Comparison of ENCODE assay signal across 8 cellular contexts in genomic region chr19:54190942-54191670, GRCh38. TPM values are rescaled to one million over a fixed set of nuclear protein-coding genes. Genes with fewer than 3 reads are reported as not detected.
A peak's percentile ranks its signal among the peaks of the same experiment; 100 is the strongest.
DNase-seq lines count a peak whose midpoint lies in the region; ATAC-seq, FAIRE-seq and TF ChIP-seq lines count a peak whose summit lies in the region.

TSEN34 (plus strand) TSS chr19:54191308; CDS start chr19:54191365, 57 bp downstream.

- CTCF ChIA-PET in activated naive CD4-positive, alpha-beta T cell treated with anti-CD3 and anti-CD28 coated beads for 36 hours (lab: Charles Lee): interaction anchor here (0.7 kb wide), 1 partner anchor 17 kb away, joined by 3 read pairs; no protein-coding TSS in a partner anchor

- TF ChIP-seq EP300 in tibial nerve (IDR thresholded peaks at IDR 0.05): peak in 1 of 2 donors; percentile 79

- H3K4me1 ChIP-seq in osteoblast (ENCODE audit: insufficient read depth, low read length) (peaks cover 19% of the 10 kb centered on the region), tibial nerve (peaks cover 4 to 27% (median 20%) of the 10 kb centered on the region in 4 donors)

- H4K20me1 ChIP-seq in osteoblast (ENCODE audit: insufficient read depth, low read length): peaks cover 10% of the 10 kb centered on the region

- intact Hi-C loops in activated naive CD4-positive, alpha-beta T cell treated with anti-CD3 and anti-CD28 coated beads for 36 hours (cut with micrococcal nuclease): loop anchor here (1.0 to 2.0 kb wide), 9 partner anchors 9 to 1464 kb away; partner anchors contain the start of genes CNOT3, LENG1, LENG8 and MYADM

- no peaks in the 10 kb centered on the region for H3K9me3 Mint-ChIP-seq in activated naive CD4-positive, alpha-beta T cell treated with anti-CD3 and anti-CD28 coated beads for 36 hours
- H3K9me3 Mint-ChIP-seq in glutamatergic neuron (ENCODE audit: unreplicated experiment): peaks cover 11% of the 10 kb centered on the region

- H3K27me3 ChIP-seq in osteoblast (ENCODE audit: insufficient read depth, low read length): no peaks in the 10 kb centered on the region
- H3K27me3 ChIP-seq in tibial nerve: no peaks in the 10 kb centered on the region

- WGBS in tibial nerve, 2 donors: 0% methylated on average over 12 to 56 of the region's 76 CpGs

- peak within 1 kb of the TSS; percentile 82 for H3K4me3 Mint-ChIP-seq in activated naive CD4-positive, alpha-beta T cell treated with anti-CD3 and anti-CD28 coated beads for 36 hours
- H3K4me3 Mint-ChIP-seq in glutamatergic neuron (ENCODE audit: unreplicated experiment): peak within 1 kb of the TSS; percentile 97

- FAIRE-seq in RCC 7860 (lab: Jason Lieb, UNC): no peak

- peaks cover 16% of the 10 kb centered on the region for H3K36me3 Mint-ChIP-seq in activated naive CD4-positive, alpha-beta T cell treated with anti-CD3 and anti-CD28 coated beads for 36 hours (ENCODE audit: low read depth)
- H3K36me3 Mint-ChIP-seq in glutamatergic neuron (ENCODE audit: unreplicated experiment): no peaks in the 10 kb centered on the region

- H3K27ac ChIP-seq in osteoblast (ENCODE audit: low read depth, low read length) (peak within 1 kb of the TSS; percentile 94), tibial nerve (peak within 1 kb of the TSS; percentile 94 to 99 (median 97))

- peak within 1 kb of the TSS; percentile 95 for H3K4me2 ChIP-seq in osteoblast (ENCODE audit: insufficient read depth, low read length)

- peak; percentile 36 to 66 for TF ChIP-seq POLR2A in tibial nerve (IDR thresholded peaks at IDR 0.05)

- peaks cover 48% of the 10 kb centered on the region for H3K79me2 ChIP-seq in osteoblast (ENCODE audit: insufficient read depth, low read length)

- H3K4me3 ChIP-seq in Jurkat, Clone E6-1 (ENCODE audit: low read length): peak within 1 kb of the TSS; percentile 82
- H3K4me3 ChIP-seq in osteoblast (ENCODE audit: insufficient read depth, low read length) (peak within 1 kb of the TSS; percentile 86), tibial nerve (peak within 1 kb of the TSS; percentile 70 to 90 (median 88))

- no peaks in the 10 kb centered on the region for H3K27me3 Mint-ChIP-seq in activated naive CD4-positive, alpha-beta T cell treated with anti-CD3 and anti-CD28 coated beads for 36 hours (ENCODE audit: low read depth)
- H3K27me3 Mint-ChIP-seq in glutamatergic neuron (ENCODE audit: unreplicated experiment): peaks cover 13% of the 10 kb centered on the region

- no peak for TF ChIP-seq CTCF in glutamatergic neuron (IDR thresholded peaks at IDR 0.05; ENCODE audit: partially characterized antibody, unreplicated experiment)
- no peak for TF ChIP-seq CTCF in osteoblast (IDR thresholded peaks at IDR 0.05; ENCODE audit: extremely low read depth, low read depth, low read length)
- TF ChIP-seq CTCF in tibial nerve (IDR thresholded peaks at IDR 0.05): no peak

- DNase-seq in ELR (ENCODE audit: low read depth): peak; percentile 78
- DNase-seq in Jurkat, Clone E6-1 (ENCODE audit: low read depth, low spot score): peak; percentile 82
- peak; percentile 58 for DNase-seq in RCC 7860 (ENCODE audit: low spot score)
- DNase-seq in activated naive CD4-positive, alpha-beta T cell treated with anti-CD3 and anti-CD28 coated beads for 36 hours: no peak
- peak; percentile 90 for DNase-seq in glutamatergic neuron
- peak; percentile 95 for DNase-seq in osteoblast (ENCODE audit: insufficient read length, low spot score, missing footprints)
- DNase-seq in tibial nerve (ENCODE audit: low spot score in 2 of 2): peak; percentile 71 to 76

- H3K27ac Mint-ChIP-seq in activated naive CD4-positive, alpha-beta T cell treated with anti-CD3 and anti-CD28 coated beads for 36 hours: peak within 1 kb of the TSS; percentile 96
- peak within 1 kb of the TSS; percentile 96 for H3K27ac Mint-ChIP-seq in glutamatergic neuron (ENCODE audit: unreplicated experiment)

- H3K4me1 Mint-ChIP-seq in activated naive CD4-positive, alpha-beta T cell treated with anti-CD3 and anti-CD28 coated beads for 36 hours (ENCODE audit: low read depth): peaks cover 31% of the 10 kb centered on the region
- peaks cover 11% of the 10 kb centered on the region for H3K4me1 Mint-ChIP-seq in glutamatergic neuron (ENCODE audit: low read depth, unreplicated experiment)

- H3K9me3 ChIP-seq in osteoblast (ENCODE audit: low read depth, low read length) (no peaks in the 10 kb centered on the region), tibial nerve (no peaks in the 10 kb centered on the region)

- H3K36me3 ChIP-seq in osteoblast (ENCODE audit: insufficient read depth, low read length): peaks cover 26% of the 10 kb centered on the region
- H3K36me3 ChIP-seq in tibial nerve: peaks cover 0 to 33% (median 7%) of the 10 kb centered on the region in 3 donors

- peak; percentile 25 for ATAC-seq in GM21717 (IDR thresholded peaks at IDR 0.05; ENCODE audit: unreplicated experiment)

- peak within 1 kb of the TSS; percentile 98 for H2AFZ ChIP-seq in osteoblast (ENCODE audit: low read length)

RNA-seq across cellular contexts. Expression of gene TSEN34, which starts in this region (rescaled TPM):
- 20.6 TPM for polyA plus RNA-seq in Jurkat, Clone E6-1 (2012; ENCODE audit: insufficient read depth, insufficient read length)
- 1 to 10 TPM; 8.0 to 8.5 TPM for total RNA-seq in activated naive CD4-positive, alpha-beta T cell treated with anti-CD3 and anti-CD28 coated beads for 36 hours
- total RNA-seq in glutamatergic neuron (ENCODE audit: unreplicated experiment): 44.8 TPM
- total RNA-seq in osteoblast: 73.1 and 76.3 TPM in 2 replicates
- 10 to 100 TPM; 37.3 to 70.8 (median 49.6) TPM for total RNA-seq in tibial nerve
